ENCODE assay signal across 10 cellular contexts in the genomic region with DNA sequence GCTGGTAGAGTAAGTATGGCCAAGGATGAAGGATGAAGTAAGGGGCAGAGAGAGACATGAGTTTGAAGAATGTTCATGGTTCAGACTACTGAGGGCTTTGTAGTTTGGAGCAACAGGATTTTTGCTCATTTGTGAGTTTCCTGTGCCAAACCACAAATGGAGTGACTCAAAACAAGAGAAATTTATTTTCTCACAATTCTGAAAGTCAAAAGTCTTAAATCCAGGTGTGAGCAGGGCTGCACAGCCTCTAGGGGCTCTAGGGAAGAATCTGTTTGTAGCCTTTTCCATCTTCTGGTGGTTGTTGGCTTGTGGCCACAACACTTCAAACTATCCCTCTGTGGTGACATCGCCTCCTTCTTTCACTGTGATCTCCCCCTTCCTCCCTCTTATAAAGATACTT. TPM values are rescaled to one million over a fixed set of nuclear protein-coding genes. Genes with fewer than 3 reads are reported as not detected.
DNase-seq lines count a peak whose midpoint lies in the region; ATAC-seq and TF ChIP-seq lines count a peak whose summit lies in the region.
"Had no signal": no experiment of that assay in that cellular context is flagged by ENCODE, and none has a peak within 500 bp of the region (broad histone marks: within the 10 kb centered on the region; RNA-seq: fewer than 3 reads in every experiment).

No MANE protein-coding gene starts in this region.

- DNase-seq in M059J (ENCODE audit: low read depth): peak; percentile 1
- peak; percentile 10 for DNase-seq in fibroblast of the aortic adventitia (ENCODE audit: low read depth)
- DNase-seq in transverse colon: no peak
- no peak for DNase-seq in psoas muscle
- DNase-seq in KG1 (lab: John Stamatoyannopoulos, UW): no peak
- DNase-seq in WTC11 (ENCODE audit: low spot score): no peak
- DNase-seq: glutamatergic neuron, mucosa of descending colon had no signal

- no peak overlapping the region for H3K27ac Mint-ChIP-seq in WTC11

- H3K4me1 Mint-ChIP-seq in WTC11: 0 out of 2 replicates have a peak, but pooled peaks cover 3% of the 10 kb centered on the region

- TF ChIP-seq EP300 in transverse colon (IDR thresholded peaks at IDR 0.05; ENCODE audit: low read depth): no peak

- H3K9me3 ChIP-seq in transverse colon (no peaks in the 10 kb centered on the region), psoas muscle (no peaks in the 10 kb centered on the region)
- H3K9me3 ChIP-seq: mucosa of descending colon had no signal

- H3K4me3 Mint-ChIP-seq in WTC11: no peak overlapping the region

- H3K27me3 ChIP-seq in transverse colon: no peaks in the 10 kb centered on the region
- no peaks in the 10 kb centered on the region for H3K27me3 ChIP-seq in psoas muscle (ENCODE audit: insufficient read depth in 3 of 3, low read length in 2 of 3)

- WGBS in transverse colon (ENCODE audit: low coverage in 1 of 2), 2 donors: 56% methylated on average over 1 of the region's 1 CpG; no CpG with 5 or more reads in 1 of the 2 donors
- WGBS in psoas muscle, 3 donors: 85 to 100% (median 90%) methylated on average over 1 of the region's 1 CpG

- CTCF ChIA-PET in WTC11 (lab: Charles Lee): no interaction called here

- H3K36me3 Mint-ChIP-seq in WTC11: no peaks in the 10 kb centered on the region

- H3K9me3 Mint-ChIP-seq in WTC11: no peaks in the 10 kb centered on the region

- H3K27ac ChIP-seq in transverse colon (no peak overlapping the region), psoas muscle (no peak overlapping the region)

- H3K36me3 ChIP-seq in transverse colon (no peaks in the 10 kb centered on the region), psoas muscle (ENCODE audit: insufficient read depth in 1 of 2, low read depth in 1 of 2) (no peaks in the 10 kb centered on the region)

- intact Hi-C loops in transverse colon (cut with DNase I; ENCODE audit: low total_unique reads): loop anchor here (10.0 kb wide), 1 partner anchor 321 kb away; no protein-coding TSS in a partner anchor
- intact Hi-C loops in psoas muscle (cut with DNase I): no loop called here

- TF ChIP-seq CTCF in fibroblast of the aortic adventitia (IDR thresholded peaks at IDR 0.05; ENCODE audit: insufficient read depth, low read length): no peak
- TF ChIP-seq CTCF in transverse colon (IDR thresholded peaks at IDR 0.05): no peak
- no peak for TF ChIP-seq CTCF in psoas muscle (IDR thresholded peaks at IDR 0.05)
- TF ChIP-seq CTCF in WTC11 (IDR thresholded peaks at IDR 0.05): no peak

- peaks cover 0 to 4% (median 0%) of the 10 kb centered on the region in 4 donors for H3K4me1 ChIP-seq in transverse colon
- peaks cover 16% of the 10 kb centered on the region for H3K4me1 ChIP-seq in psoas muscle

- H3K4me3 ChIP-seq in fibroblast of the aortic adventitia (ENCODE audit: low read depth, low read length): no peak overlapping the region
- H3K4me3 ChIP-seq in transverse colon: no peak overlapping the region
- H3K4me3 ChIP-seq in psoas muscle: no peak overlapping the region
- H3K4me3 ChIP-seq: mucosa of descending colon had no signal

- no peaks in the 10 kb centered on the region; the same call in 1 of the 2 replicates for H3K27me3 Mint-ChIP-seq in WTC11 (ENCODE audit: low read depth)

- in situ Hi-C loops in transverse colon (cut with MboI; ENCODE audit: low pct_ligation_motif_present in 1 of 4, low pct_unique_long_range_greater_than_20kb in 1 of 4, low sequenced_read_pairs in 3 of 4): no loop called here

- ATAC-seq in GM18907 (IDR thresholded peaks at IDR 0.05; ENCODE audit: unreplicated experiment): peak; percentile 64
- peak; percentile 54 for ATAC-seq in GM21723 (IDR thresholded peaks at IDR 0.05; ENCODE audit: unreplicated experiment)
- no peak for ATAC-seq in psoas muscle
- no peak for ATAC-seq in WTC11
- ATAC-seq: mucosa of descending colon had no signal

- no peak for TF ChIP-seq POLR2A in transverse colon (IDR thresholded peaks at IDR 0.05)

- POLR2A ChIA-PET in WTC11 (lab: Charles Lee): no interaction called here

TF ChIP-seq in WTC11, 78 proteins besides CTCF, POLR2A, EP300 and RAD21:
- TF ChIP-seq OVOL2 (CRISPR knock-in tag; IDR thresholded peaks at IDR 0.05; ENCODE audit: borderline replicate concordance): no peak
TF ChIP-seq in WTC11: peak in this region for 0.

RNA-seq across cellular contexts. Expression of gene RHOU, which starts 58.9 kb away (rescaled TPM):
- 0.15 and 0.47 TPM in 2 replicates for total RNA-seq in M059J (2014; rRNA removed; shearing (Covaris generic))
- total RNA-seq in fibroblast of the aortic adventitia (ENCODE audit: low replicate concordance) (4.2 and 38.3 TPM in 2 replicates), transverse colon (10 to 100 TPM; 32.0 to 62.5 (median 38.4) TPM), psoas muscle (10 to 100 TPM in 3 of 4 donors, 1 to 10 TPM in 1; 9.7 to 90.9 (median 27.9) TPM), WTC11 (2021) (5.8 to 6.0 TPM (median 5.8 TPM) in 3 replicates)
- 10 to 100 TPM in 2 of 3 donors, 1 to 10 TPM in 1; 5.7 to 20.1 (median 18.9) TPM for polyA plus RNA-seq in psoas muscle

Comparison
In these comparisons a context has a peak if more than half of its experiments do, and no peak if none do; other contexts are left out.
1. ATAC-seq: peak in GM18907 (single experiment) and GM21723 (single experiment); none in psoas muscle (0 of 4) and WTC11 (single experiment).
2. DNase-seq: peak in M059J (single experiment) and fibroblast of the aortic adventitia (single experiment); none in transverse colon (single experiment), psoas muscle (0 of 2), KG1 (single experiment) and WTC11 (single experiment).